7 cellular contexts compared by ENCODE assay signal in genomic region chr19:30669329-30670010, GRCh38.
A peak's percentile ranks its signal among the peaks of the same experiment; 100 is the strongest.
DNase-seq lines count a peak whose midpoint lies in the region; ATAC-seq and TF ChIP-seq lines count a peak whose summit lies in the region.

No MANE protein-coding gene starts in this region.

- H3K56ac ChIP-seq in mesendoderm (ENCODE audit: low read length): peak overlapping the region; percentile 84

- no peaks in the 10 kb centered on the region for H3K4me1 Mint-ChIP-seq in activated CD4-positive, alpha-beta T cell treated with anti-CD3 and anti-CD28 coated beads, Interleukin-2, amount 10 ng/mL, durations not matched to agents 7 days and 5 days

- DNase-seq in GM06990 (ENCODE audit: extremely low read depth, insufficient read length): no peak
- DNase-seq in MG63: peak; percentile 40
- peak; percentile 43 for DNase-seq in activated CD4-positive, alpha-beta T cell treated with anti-CD3 and anti-CD28 coated beads, Interleukin-2, amount 10 ng/mL, durations not matched to agents 7 days and 5 days
- peak; percentile 9 for DNase-seq in effector CD8-positive, alpha-beta T cell (lab: John Stamatoyannopoulos, UW)
- peak; percentile 71 for DNase-seq in mesendoderm
- peak; percentile 68 for DNase-seq in stimulated activated naive CD8-positive, alpha-beta T cell treated with anti-CD3 and anti-CD28 coated beads, Interleukin-15, Interleukin-2, amounts not matched to agents 100 U/mL and 50 U/mL, for 24 hours

- no peak overlapping the region for H2BK15ac ChIP-seq in mesendoderm (replicated peaks; ENCODE audit: low read depth)

- H3K18ac ChIP-seq in mesendoderm (ENCODE audit: low read length): no peak overlapping the region

- no peak overlapping the region for H2AK5ac ChIP-seq in mesendoderm (ENCODE audit: low read length)

- H3K23ac ChIP-seq in mesendoderm (ENCODE audit: low read length): no peak overlapping the region

- H3K9ac ChIP-seq in mesendoderm (ENCODE audit: low read length): peak overlapping the region; percentile 58

- H3K9me3 Mint-ChIP-seq in activated CD4-positive, alpha-beta T cell treated with anti-CD3 and anti-CD28 coated beads, Interleukin-2, amount 10 ng/mL, durations not matched to agents 7 days and 5 days: no peaks in the 10 kb centered on the region

- H3K4me3 ChIP-seq in GM06990 (replicated peaks; ENCODE audit: low read depth, low read length): no peak overlapping the region
- no peak overlapping the region for H3K4me3 ChIP-seq in MG63
- no peak overlapping the region for H3K4me3 ChIP-seq in mesendoderm (ENCODE audit: low read length)

- peak overlapping the region; percentile 59 for H3K4me2 ChIP-seq in mesendoderm (ENCODE audit: low read length)

- H2BK120ac ChIP-seq in mesendoderm (ENCODE audit: low read depth, low read length): no peak overlapping the region

- POLR2A ChIA-PET in activated CD4-positive, alpha-beta T cell treated with anti-CD3 and anti-CD28 coated beads, Interleukin-2, amount 10 ng/mL, durations not matched to agents 7 days and 5 days (lab: Charles Lee): no interaction called here

- H3K4me1 ChIP-seq in mesendoderm (ENCODE audit: control insufficient read depth, low read depth, low read length): no peaks in the 10 kb centered on the region

- H3K27me3 Mint-ChIP-seq in activated CD4-positive, alpha-beta T cell treated with anti-CD3 and anti-CD28 coated beads, Interleukin-2, amount 10 ng/mL, durations not matched to agents 7 days and 5 days: no peaks in the 10 kb centered on the region

- H3K27ac Mint-ChIP-seq in activated CD4-positive, alpha-beta T cell treated with anti-CD3 and anti-CD28 coated beads, Interleukin-2, amount 10 ng/mL, durations not matched to agents 7 days and 5 days: no peak overlapping the region

- H4K8ac ChIP-seq in mesendoderm (ENCODE audit: low read depth, low read length): no peak overlapping the region

- WGBS in mesendoderm (ENCODE audit: extremely low coverage, insufficient coverage, low lambda C conversion rate): no CpG with 5 or more reads among the region's 25 CpGs

- H3K36me3 ChIP-seq in GM06990 (ENCODE audit: control insufficient read depth, insufficient read depth, low read length) (no peaks in the 10 kb centered on the region), MG63 (no peaks in the 10 kb centered on the region), mesendoderm (ENCODE audit: control insufficient read depth, insufficient read depth, low read length) (no peaks in the 10 kb centered on the region)

- CTCF ChIA-PET in activated CD4-positive, alpha-beta T cell treated with anti-CD3 and anti-CD28 coated beads, Interleukin-2, amount 10 ng/mL, durations not matched to agents 7 days and 5 days (lab: Charles Lee): interaction anchor here (0.6 kb wide), 1 partner anchor 1555 kb away, joined by 3 read pairs; no protein-coding TSS in a partner anchor

- H3K27me3 ChIP-seq in GM06990 (replicated peaks; ENCODE audit: control insufficient read depth, insufficient read depth, low read length) (no peaks in the 10 kb centered on the region; the same call in 1 of the 2 replicates), MG63 (peaks cover 19% of the 10 kb centered on the region), mesendoderm (ENCODE audit: insufficient read depth, low read length, poor library complexity) (no peaks in the 10 kb centered on the region)

- H3K9me3 ChIP-seq in MG63: no peaks in the 10 kb centered on the region

- H3K4ac ChIP-seq in mesendoderm (ENCODE audit: low read depth, low read length): no peak overlapping the region

- H3K4me3 Mint-ChIP-seq in activated CD4-positive, alpha-beta T cell treated with anti-CD3 and anti-CD28 coated beads, Interleukin-2, amount 10 ng/mL, durations not matched to agents 7 days and 5 days: no peak overlapping the region

- H3K79me2 ChIP-seq in mesendoderm (ENCODE audit: control insufficient read depth, insufficient read depth, low read length): no peaks in the 10 kb centered on the region

- no peaks in the 10 kb centered on the region for H3K36me3 Mint-ChIP-seq in activated CD4-positive, alpha-beta T cell treated with anti-CD3 and anti-CD28 coated beads, Interleukin-2, amount 10 ng/mL, durations not matched to agents 7 days and 5 days (ENCODE audit: low read depth)

- H3K79me1 ChIP-seq in mesendoderm (ENCODE audit: low read length): no peaks in the 10 kb centered on the region

- H2BK5ac ChIP-seq in mesendoderm (ENCODE audit: low read length): no peak overlapping the region

- peak; percentile 73 for TF ChIP-seq CTCF in GM06990 (IDR thresholded peaks at IDR 0.05; ENCODE audit: insufficient read depth, low read length, poor library complexity, severe bottlenecking)

- H4K5ac ChIP-seq in mesendoderm (ENCODE audit: low read length): no peak overlapping the region

- ATAC-seq in stimulated activated naive CD8-positive, alpha-beta T cell treated with anti-CD3 and anti-CD28 coated beads, Interleukin-15, Interleukin-2, amounts not matched to agents 100 U/mL and 50 U/mL, for 24 hours: no peak
- no peak for ATAC-seq in GM18873 (IDR thresholded peaks at IDR 0.05; ENCODE audit: low FRiP score, unreplicated experiment)

- H3K27ac ChIP-seq in mesendoderm (ENCODE audit: low read depth, low read length): no peak overlapping the region
